Comparison of ENCODE assay signal across 17 cellular contexts in genomic region chr7:130361681-130362080, GRCh38. TPM values are rescaled to one million over a fixed set of nuclear protein-coding genes. Genes with fewer than 3 reads are reported as not detected.
DNase-seq lines count a peak whose midpoint lies in the region; ATAC-seq and TF ChIP-seq lines count a peak whose summit lies in the region.
"Had no signal": no experiment of that assay in that cellular context is flagged by ENCODE, and none has a peak within 500 bp of the region (broad histone marks: within the 10 kb centered on the region; RNA-seq: fewer than 3 reads in every experiment).

No MANE protein-coding gene starts in this region.

- H3K27me3 ChIP-seq in IMR-90 (ENCODE audit: control insufficient read depth, insufficient read depth, low read length) (no peaks in the 10 kb centered on the region), OCI-LY1 (ENCODE audit: insufficient read depth, low read length) (no peaks in the 10 kb centered on the region), mesenchymal stem cell (ENCODE audit: control insufficient read depth in 1 of 2, insufficient read depth in 1 of 2, low read length in 2 of 2) (no peaks in the 10 kb centered on the region), upper lobe of left lung (no peaks in the 10 kb centered on the region)
- H3K27me3 ChIP-seq: BE2C had no signal

- no peaks in the 10 kb centered on the region for H3K36me3 ChIP-seq in IMR-90 (ENCODE audit: control insufficient read depth, insufficient read depth, low read length)
- no peaks in the 10 kb centered on the region; the same call in 1 of the 2 replicates for H3K36me3 ChIP-seq in OCI-LY1 (ENCODE audit: insufficient read depth, low read length)
- H3K36me3 ChIP-seq in mesenchymal stem cell (ENCODE audit: control insufficient read depth in 1 of 2, insufficient read depth in 2 of 2, low read depth in 1 of 2, low read length in 2 of 2): peaks cover 0 to 4% of the 10 kb centered on the region in 2 experiments
- H3K36me3 ChIP-seq in upper lobe of left lung: no peaks in the 10 kb centered on the region
- H3K36me3 ChIP-seq: BE2C, HAP-1 had no signal

- H4K5ac ChIP-seq in IMR-90 (ENCODE audit: low read depth, low read length): no peak overlapping the region

- TF ChIP-seq CTCF in IMR-90 (conservative IDR thresholded peaks at IDR 0.05; ENCODE audit: low read depth, low read length): no peak
- no peak for TF ChIP-seq CTCF in OCI-LY1 (IDR thresholded peaks at IDR 0.05; ENCODE audit: low read length)
- TF ChIP-seq CTCF in upper lobe of left lung (IDR thresholded peaks at IDR 0.05): no peak

- no peak overlapping the region for H2AFZ ChIP-seq in IMR-90 (replicated peaks; ENCODE audit: low read length, poor library complexity)
- H2AFZ ChIP-seq in OCI-LY1 (ENCODE audit: low read length): no peak overlapping the region
- no peak overlapping the region for H2AFZ ChIP-seq in mesenchymal stem cell (ENCODE audit: low read depth, low read length)
- H2AFZ ChIP-seq: GM23248 had no signal

- H3K4ac ChIP-seq in IMR-90 (ENCODE audit: low read depth, low read length) (peak overlapping the region; percentile 51; the same call in 1 of the 2 replicates), mesenchymal stem cell (ENCODE audit: low read depth in 1 of 2, low read length in 2 of 2) (no peak overlapping the region)

- H3K14ac ChIP-seq in IMR-90 (replicated peaks; ENCODE audit: low read depth, low read length): no peak overlapping the region
- H3K14ac ChIP-seq in mesenchymal stem cell (ENCODE audit: low read length in 2 of 2): no peak overlapping the region

- TF ChIP-seq EP300 in upper lobe of left lung (IDR thresholded peaks at IDR 0.05): no peak

- POLR2A ChIA-PET in IMR-90 (lab: Charles Lee; ENCODE audit: unreplicated experiment): no interaction called here

- H3K4me2 ChIP-seq in IMR-90 (ENCODE audit: low read depth, low read length): no peak overlapping the region
- H3K4me2 ChIP-seq in OCI-LY1 (ENCODE audit: low read length): no peak overlapping the region
- H3K4me2 ChIP-seq in mesenchymal stem cell (ENCODE audit: low read length, poor library complexity, severe bottlenecking): no peak overlapping the region

- peak overlapping the region; percentile 74; the same call in 1 of the 3 replicates for H2BK15ac ChIP-seq in IMR-90 (ENCODE audit: low read depth, low read length)
- no peak overlapping the region for H2BK15ac ChIP-seq in mesenchymal stem cell (ENCODE audit: low read depth, poor library complexity, severe bottlenecking)

- H2BK5ac ChIP-seq in IMR-90 (ENCODE audit: low read depth, low read length, poor library complexity, severe bottlenecking) (no peak overlapping the region), mesenchymal stem cell (ENCODE audit: low read depth, low read length, poor library complexity, severe bottlenecking) (no peak overlapping the region)

- in situ Hi-C loops in IMR-90 (cut with MboI; ENCODE audit: low sequenced_read_pairs): no loop called here

- H3F3A ChIP-seq in OCI-LY1 (ENCODE audit: insufficient read depth, low read length): no peaks in the 10 kb centered on the region

- peak overlapping the region; percentile 15 to 40 for H2BK12ac ChIP-seq in mesenchymal stem cell (ENCODE audit: low read length in 2 of 2)

- TF ChIP-seq RAD21 in IMR-90 (IDR thresholded peaks at IDR 0.05; ENCODE audit: low read length): no peak

- H3K79me1 ChIP-seq in IMR-90 (ENCODE audit: low read depth in 1 of 2, low read length in 2 of 2) (no peaks in the 10 kb centered on the region; a peak in 1 of 4 replicates), mesenchymal stem cell (replicated peaks; ENCODE audit: low read length, poor library complexity, severe bottlenecking) (no peaks in the 10 kb centered on the region)

- TF ChIP-seq POLR2A in IMR-90 (IDR thresholded peaks at IDR 0.05; ENCODE audit: low read depth, low read length) (no peak), upper lobe of left lung (IDR thresholded peaks at IDR 0.05) (no peak)

- peak overlapping the region; percentile 57 for H2BK20ac ChIP-seq in IMR-90 (ENCODE audit: low read depth, low read length)

- H3K9ac ChIP-seq in IMR-90 (ENCODE audit: low read depth, low read length) (no peak overlapping the region), OCI-LY1 (ENCODE audit: low read length) (no peak overlapping the region), mesenchymal stem cell (ENCODE audit: low read length) (no peak overlapping the region)
- H3K9ac ChIP-seq: GM23248 had no signal

- H3K79me2 ChIP-seq in OCI-LY1 (ENCODE audit: insufficient read depth, low read length): no peaks in the 10 kb centered on the region

- no peaks in the 10 kb centered on the region for H4K20me1 ChIP-seq in IMR-90 (ENCODE audit: insufficient read depth, low read length)
- no peaks in the 10 kb centered on the region for H4K20me1 ChIP-seq in OCI-LY1 (ENCODE audit: insufficient read depth, low read length)

- H3K56ac ChIP-seq in IMR-90 (ENCODE audit: extremely low read depth, insufficient read depth, low read length): no peak overlapping the region

- no peak overlapping the region for H2AK9ac ChIP-seq in IMR-90 (replicated peaks; ENCODE audit: low read depth, low read length, poor library complexity)

- peaks cover 25% of the 10 kb centered on the region for H3K9me1 ChIP-seq in IMR-90 (ENCODE audit: insufficient read depth, low read length)

- H2BK120ac ChIP-seq in IMR-90 (ENCODE audit: low read depth, low read length): peak overlapping the region; percentile 98
- peak overlapping the region; percentile 23 for H2BK120ac ChIP-seq in mesenchymal stem cell (ENCODE audit: low read depth, low read length)

- H3K18ac ChIP-seq in IMR-90 (ENCODE audit: low read depth, low read length): no peak overlapping the region
- no peak overlapping the region for H3K18ac ChIP-seq in mesenchymal stem cell (ENCODE audit: low read depth in 1 of 2, low read length in 2 of 2)

- H3K27ac ChIP-seq in IMR-90 (ENCODE audit: insufficient read depth, low read length) (no peak overlapping the region), OCI-LY1 (ENCODE audit: low read depth, low read length, poor library complexity, severe bottlenecking) (peak overlapping the region; percentile 96), mesenchymal stem cell (ENCODE audit: low read length, poor library complexity, severe bottlenecking) (no peak overlapping the region), upper lobe of left lung (no peak overlapping the region)
- H3K27ac ChIP-seq: GM23248 had no signal

- no peak for DNase-seq in IMR-90
- DNase-seq in mesenchymal stem cell: no peak
- peak; percentile 53 for DNase-seq in posterior vena cava (ENCODE audit: low spot score)
- no peak for DNase-seq in upper lobe of left lung
- no peak for DNase-seq in HK-2 (ENCODE audit: unreplicated experiment)
- DNase-seq: ACHN; BE2C; C1 segment of cervical spinal cord; Caco-2; CD4-positive, alpha-beta T cell; GM23248 had no signal

- no peaks in the 10 kb centered on the region for H3K9me2 ChIP-seq in OCI-LY1 (ENCODE audit: low read depth, low read length)

- H3K23ac ChIP-seq in IMR-90 (ENCODE audit: low read depth, low read length) (no peak overlapping the region), mesenchymal stem cell (ENCODE audit: low read length in 2 of 2) (no peak overlapping the region)

- peaks cover 8% of the 10 kb centered on the region for H3K9me3 ChIP-seq in IMR-90 (ENCODE audit: control insufficient read depth, insufficient read depth, low read length)
- peaks cover 26% of the 10 kb centered on the region; the same call in 1 of the 2 replicates for H3K9me3 ChIP-seq in OCI-LY1 (ENCODE audit: low read length)
- peaks cover 24% of the 10 kb centered on the region for H3K9me3 ChIP-seq in mesenchymal stem cell (ENCODE audit: control insufficient read depth, low read length)
- H3K9me3 ChIP-seq in upper lobe of left lung: peaks cover 0 to 11% (median 10%) of the 10 kb centered on the region in 4 donors
- H3K9me3 ChIP-seq: BE2C had no signal

- H4K8ac ChIP-seq in IMR-90 (ENCODE audit: low read depth in 2 of 2, low read length in 2 of 2) (no peak overlapping the region), mesenchymal stem cell (ENCODE audit: low read length) (no peak overlapping the region)

- no peak for ATAC-seq in IMR-90 (ENCODE audit: low read depth)
- no peak for ATAC-seq in upper lobe of left lung (ENCODE audit: low FRiP score in 2 of 2)
- ATAC-seq in GM21423 (IDR thresholded peaks at IDR 0.05; ENCODE audit: unreplicated experiment): no peak
- ATAC-seq in GM18517 (IDR thresholded peaks at IDR 0.05; ENCODE audit: unreplicated experiment): no peak

- intact Hi-C loops in IMR-90 (cut with micrococcal nuclease) (no loop called here), posterior vena cava (cut with DNase I) (no loop called here)

- no TSS peak for BruUV-seq in IMR-90 (replicated peaks; lab: Mats Ljungman, UMichigan)

- no peak overlapping the region for H3K4me3 ChIP-seq in IMR-90 (ENCODE audit: insufficient read depth, low read depth, low read length)
- no peak overlapping the region for H3K4me3 ChIP-seq in OCI-LY1 (ENCODE audit: low read depth, low read length, poor library complexity, severe bottlenecking)
- no peak overlapping the region for H3K4me3 ChIP-seq in mesenchymal stem cell (ENCODE audit: insufficient read depth in 1 of 2, low read depth in 1 of 2, low read length in 2 of 2)
- no peak overlapping the region for H3K4me3 ChIP-seq in upper lobe of left lung
- H3K4me3 ChIP-seq: GM23248, HAP-1 had no signal

- CTCF ChIA-PET in IMR-90 (lab: Yijun Ruan, JAX): no interaction called here

- peak overlapping the region; percentile 23 for H4K91ac ChIP-seq in IMR-90 (ENCODE audit: insufficient read depth, low read depth, low read length)
- no peak overlapping the region for H4K91ac ChIP-seq in mesenchymal stem cell (ENCODE audit: low read length)

- dilution Hi-C loops in IMR-90 (cut with HindIII; ENCODE audit: low sequenced_read_pairs, unreplicated experiment): no loop called here

- H3K4me1 ChIP-seq in IMR-90 (ENCODE audit: control insufficient read depth, insufficient read depth, low read length) (peaks cover 29% of the 10 kb centered on the region), OCI-LY1 (ENCODE audit: insufficient read depth, low read length, severe bottlenecking) (peaks cover 50% of the 10 kb centered on the region), mesenchymal stem cell (ENCODE audit: control insufficient read depth, insufficient read depth, low read depth, low read length) (peaks cover 34% of the 10 kb centered on the region), upper lobe of left lung (no peaks in the 10 kb centered on the region)
- H3K4me1 ChIP-seq: HAP-1 had no signal

- H2AK5ac ChIP-seq in IMR-90 (ENCODE audit: low read depth, low read length): peak overlapping the region; percentile 52
- H2AK5ac ChIP-seq in mesenchymal stem cell (ENCODE audit: low read length, severe bottlenecking): peak overlapping the region; percentile 95

- WGBS in IMR-90 (ENCODE audit: extremely low coverage in 2 of 2, insufficient read length in 1 of 2), 2 experiments: 100% methylated on average over 7 of the region's 7 CpGs; no CpG with 5 or more reads in 1 of the 2 experiments
- 98% methylated on average over 7 of the region's 7 CpGs for WGBS in mesenchymal stem cell
- 92 to 93% methylated on average over 6 to 7 of the region's 7 CpGs for WGBS in upper lobe of left lung, 2 donors

RNA-seq across cellular contexts. Expression of gene CPA5, which starts 17.1 kb away (rescaled TPM):
- under 0.01 TPM in 1 of 2 replicates, not detected in the other for total RNA-seq in IMR-90 (2012; rRNA removed)
- 0.53 and 0.86 TPM in 2 replicates for polyA plus RNA-seq in IMR-90 (2012; rRNA removed)
- polyA plus RNA-seq in IMR-90 (2012; cell fraction: cytosol; rRNA removed): 0.32 and 0.45 TPM in 2 replicates
- polyA plus RNA-seq in IMR-90 (2012; cell fraction: nucleus; rRNA removed; ENCODE audit: low replicate concordance): 0.72 and 0.95 TPM in 2 replicates
- polyA plus RNA-seq in mesenchymal stem cell (2013, experiment 1 of 2): 0.26 TPM
- polyA plus RNA-seq in mesenchymal stem cell (2013, experiment 2 of 2): 0.14 TPM
- total RNA-seq in posterior vena cava: not detected
- total RNA-seq in upper lobe of left lung: not detected
- total RNA-seq: Caco-2; CD4-positive, alpha-beta T cell; GM23248; H4; HT-29 had no signal

RNA-seq across cellular contexts. Expression of gene CPA1, which starts 18.6 kb away (rescaled TPM):
- total RNA-seq in IMR-90 (2012; rRNA removed) (not detected in 2 replicates), posterior vena cava (1 to 10 TPM in 1 of 2 donors, under 1 TPM in 1; 0.79 to 6.7 TPM), upper lobe of left lung (10 to 100 TPM in 2 of 6 donors, not detected in 4; 12.6 to 21.8 TPM)
- polyA plus RNA-seq in IMR-90 (2012; rRNA removed): not detected in 2 replicates
- polyA plus RNA-seq in IMR-90 (2012; cell fraction: cytosol; rRNA removed): 0.07 TPM in 1 of 2 replicates, not detected in the other
- 0.26 and 0.32 TPM in 2 replicates for polyA plus RNA-seq in IMR-90 (2012; cell fraction: nucleus; rRNA removed; ENCODE audit: low replicate concordance)
- 0.12 TPM for polyA plus RNA-seq in mesenchymal stem cell (2013, experiment 1 of 2)
- 0.29 TPM for polyA plus RNA-seq in mesenchymal stem cell (2013, experiment 2 of 2)
- total RNA-seq: Caco-2; CD4-positive, alpha-beta T cell; GM23248; H4; HT-29 had no signal
- polyA plus RNA-seq: GM23248 had no signal
